ENCODE assay signal across 19 cellular contexts in the genomic region with DNA sequence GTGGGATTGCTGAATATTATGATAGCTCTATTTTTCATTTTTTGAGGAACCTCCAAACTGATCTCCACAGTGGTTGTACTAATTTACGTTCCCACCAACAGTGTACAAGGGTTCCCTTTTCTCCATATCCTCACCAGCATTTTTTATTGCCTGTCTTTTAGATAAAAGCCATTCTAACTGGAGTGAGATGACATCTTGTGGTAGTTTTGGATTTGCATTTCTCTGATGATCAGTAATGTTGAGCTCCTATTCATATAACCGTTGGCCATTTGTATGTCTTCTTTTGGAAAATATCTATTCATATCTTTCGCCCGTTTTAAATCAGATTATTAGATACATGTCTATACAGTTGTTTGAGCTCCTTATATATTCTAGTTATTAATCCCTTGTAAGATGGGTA.
DNase-seq lines count a peak whose midpoint lies in the region; FAIRE-seq and TF ChIP-seq lines count a peak whose summit lies in the region.
"Had no signal": no experiment of that assay in that cellular context is flagged by ENCODE, and none has a peak within 500 bp of the region (broad histone marks: within the 10 kb centered on the region; RNA-seq: fewer than 3 reads in every experiment).

No MANE protein-coding gene starts in this region.

- TF ChIP-seq CTCF in LNCaP clone FGC (IDR thresholded peaks at IDR 0.05; ENCODE audit: control insufficient read depth, extremely low read depth, insufficient read depth) (peak; percentile 28; the same call in 1 of the 2 replicates), cardiac fibroblast (IDR thresholded peaks at IDR 0.05; ENCODE audit: low read depth, low read length) (no peak), adrenal gland (IDR thresholded peaks at IDR 0.05) (no peak)

- no peak for FAIRE-seq in small intestine (lab: Jason Lieb, UNC)
- FAIRE-seq: RCC 7860 had no signal

- H3K27ac ChIP-seq in small intestine (ENCODE audit: low read depth in 1 of 2, low read length in 1 of 2) (no peak overlapping the region), adrenal gland (no peak overlapping the region)
- H3K27ac ChIP-seq: 22Rv1 had no signal

- H3K9me3 ChIP-seq in small intestine (ENCODE audit: control insufficient read depth, low read depth): no peaks in the 10 kb centered on the region
- H3K9me3 ChIP-seq in adrenal gland (replicated peaks in 1 of 3): peaks cover 0 to 6% (median 0%) of the 10 kb centered on the region in 3 donors

- H3K27me3 ChIP-seq in small intestine (ENCODE audit: control insufficient read depth in 2 of 2, insufficient read depth in 2 of 2, low read length in 2 of 2): no peaks in the 10 kb centered on the region
- no peaks in the 10 kb centered on the region for H3K27me3 ChIP-seq in adrenal gland

- 68 to 78% (median 72%) methylated on average over 4 of the region's 4 CpGs for WGBS in small intestine, 3 donors
- WGBS in adrenal gland, 4 donors: 73 to 84% (median 81%) methylated on average over 4 of the region's 4 CpGs

- H3K4me3 ChIP-seq in LNCaP clone FGC (ENCODE audit: low read depth, low read length): no peak overlapping the region
- H3K4me3 ChIP-seq in cardiac fibroblast (replicated peaks in 1 of 2; ENCODE audit: low read depth in 2 of 2, low read length in 2 of 2): no peak overlapping the region
- H3K4me3 ChIP-seq in small intestine (ENCODE audit: low read depth in 1 of 2, low read length in 2 of 2): no peak overlapping the region
- no peak overlapping the region for H3K4me3 ChIP-seq in adrenal gland
- H3K4me3 ChIP-seq: GM23338 had no signal

- peak; percentile 7 for DNase-seq in DMS53 (lab: John Stamatoyannopoulos, UW)
- no peak for DNase-seq in DMS53 treated with DMSO at 0.1 percent for 48 hours (lab: John Stamatoyannopoulos, UW; ENCODE audit: unreplicated experiment)
- DNase-seq in LNCaP clone FGC (ENCODE audit: low read depth): no peak
- peak; percentile 12 to 24 for DNase-seq in cardiac fibroblast (ENCODE audit: low read depth in 2 of 2)
- DNase-seq in small intestine: peak; percentile 11
- no peak for DNase-seq in adrenal gland
- no peak for DNase-seq in NCI-H1417 treated with DMSO at 0.1 percent for 48 hours (lab: John Stamatoyannopoulos, UW)
- no peak for DNase-seq in NCI-H526 (lab: John Stamatoyannopoulos, UW)
- DNase-seq: CD4-positive, alpha-beta memory T cell; HFFc6; KG1; NCI-H1436; NCI-H2081 treated with DMSO at 0.1 percent for 48 hours; NCI-H526 treated with DMSO at 0.1 percent for 48 hours; SIG-M5; T-helper 2 cell had no signal

- H3K36me3 ChIP-seq in small intestine (ENCODE audit: control insufficient read depth in 2 of 2, insufficient read depth in 2 of 2, low read length in 2 of 2) (no peaks in the 10 kb centered on the region), adrenal gland (replicated peaks in 1 of 2) (no peaks in the 10 kb centered on the region)

- no peaks in the 10 kb centered on the region for H3K4me1 ChIP-seq in small intestine (ENCODE audit: control insufficient read depth in 2 of 2, insufficient read depth in 1 of 2, low read depth in 1 of 2, low read length in 1 of 2)
- H3K4me1 ChIP-seq in adrenal gland (replicated peaks in 1 of 2): no peaks in the 10 kb centered on the region

- no peak for TF ChIP-seq POLR2A in adrenal gland (IDR thresholded peaks at IDR 0.05)

- intact Hi-C loops in adrenal gland (cut with DNase I): no loop called here

Comparison
In these comparisons a context has a peak if more than half of its experiments do, and no peak if none do; other contexts are left out.
1. DNase-seq: peak in DMS53 (single experiment), cardiac fibroblast (2 of 2) and small intestine (single experiment); none in DMS53 treated with DMSO at 0.1 percent for 48 hours (single experiment), LNCaP clone FGC (single experiment), adrenal gland (0 of 7), NCI-H1417 treated with DMSO at 0.1 percent for 48 hours (single experiment) and NCI-H526 (0 of 2).